ENCODE assay signal across 9 cellular contexts in genomic region chr19:18790566-18791314, GRCh38. TPM values are rescaled to one million over a fixed set of nuclear protein-coding genes. Genes with fewer than 3 reads are reported as not detected.
DNase-seq lines count a peak whose midpoint lies in the region; ATAC-seq, FAIRE-seq and TF ChIP-seq lines count a peak whose summit lies in the region.
"Had no signal": no experiment of that assay in that cellular context is flagged by ENCODE, and none has a peak within 500 bp of the region (broad histone marks: within the 10 kb centered on the region; RNA-seq: fewer than 3 reads in every experiment).

TSS of gene COMP (minus strand) at chr19:18791305. CDS start at chr19:18791269, 36 bp downstream.

- H3K4me2 ChIP-seq in GM12878 (ENCODE audit: control insufficient read depth, insufficient read depth): 0 out of 2 replicates have a peak within 1 kb of the TSS, but pooled peaks have one; percentile 17

- RAD21 ChIA-PET in GM12878 (lab: Charles Lee; ENCODE audit: unreplicated experiment): no interaction called here

- CTCF ChIA-PET in GM12878 (lab: Yijun Ruan, JAX): no interaction called here

- DNase-seq in activated T-cell treated with anti-CD3 and anti-CD28 coated beads, Interleukin-2, amount 50 U/mL, for 72 hours: no peak
- DNase-seq in activated T-cell treated with anti-CD3 and anti-CD28 coated beads, Interleukin-2, amount 50 U/mL, for 1 hour: no peak
- no peak for DNase-seq in GM12878 (ENCODE audit: low read depth, low spot score)
- DNase-seq in tibial nerve (ENCODE audit: low spot score in 2 of 2): no peak
- no peak for DNase-seq in GM03348 (ENCODE audit: low spot score)
- DNase-seq: NCI-H1436 had no signal

- TF ChIP-seq POLR2A in GM12878 (IDR thresholded peaks at IDR 0.05; ENCODE audit: low read depth, low read length) (no peak), tibial nerve (IDR thresholded peaks at IDR 0.05) (no peak)

- peak within 1 kb of the TSS; percentile 38 for H3K27ac Mint-ChIP-seq in activated T-cell treated with anti-CD3 and anti-CD28 coated beads, Interleukin-2, amount 50 U/mL, for 72 hours

- H3K9ac ChIP-seq in GM12878 (ENCODE audit: control insufficient read depth, insufficient read depth, low read length): no peak within 1 kb of the TSS

- peak within 1 kb of the TSS; percentile 73 to 88 for H3K4me3 Mint-ChIP-seq in activated T-cell treated with anti-CD3 and anti-CD28 coated beads, Interleukin-2, amount 50 U/mL, for 72 hours

- POLR2A ChIA-PET in GM12878 (lab: Charles Lee): no interaction called here

- TF ChIP-seq CTCF in GM12878 (IDR thresholded peaks at IDR 0.05 in 2 of 3, conservative IDR thresholded peaks at IDR 0.05 in 1 of 3; ENCODE audit: control insufficient read depth in 2 of 3, extremely low read depth in 1 of 3, insufficient read depth in 1 of 3, low read depth in 3 of 3, low read length in 3 of 3) (no peak), tibial nerve (IDR thresholded peaks at IDR 0.05) (no peak)

- H3K79me2 ChIP-seq in GM12878 (ENCODE audit: control insufficient read depth, insufficient read depth, low read length): no peaks in the 10 kb centered on the region

- H2AFZ ChIP-seq in GM12878 (ENCODE audit: control insufficient read depth, low read depth, low read length): no peak within 1 kb of the TSS

- BruUV-seq in GM12878 (replicated peaks; lab: Mats Ljungman, UMichigan): no TSS peak

- H3K4me1 ChIP-seq in GM12878 (ENCODE audit: control insufficient read depth, insufficient read depth, low read length): peaks cover 3% of the 10 kb centered on the region; the same call in 1 of the 2 replicates
- H3K4me1 ChIP-seq in mesodermal cell (ENCODE audit: control insufficient read depth, insufficient read depth, low read length, poor library complexity, severe bottlenecking): peaks cover 3% of the 10 kb centered on the region
- H3K4me1 ChIP-seq in tibial nerve: peaks cover 0 to 52% (median 31%) of the 10 kb centered on the region in 4 donors

- intact Hi-C loops in GM12878 (cut with micrococcal nuclease; ENCODE audit: unreplicated experiment): no loop called here

- H3K9me3 ChIP-seq in GM12878 (replicated peaks; ENCODE audit: control insufficient read depth, insufficient read depth, low read length): no peaks in the 10 kb centered on the region; the same call in 2 of the 3 replicates
- no peaks in the 10 kb centered on the region for H3K9me3 ChIP-seq in mesodermal cell (ENCODE audit: control insufficient read depth, low read length)
- no peaks in the 10 kb centered on the region for H3K9me3 ChIP-seq in tibial nerve

- FAIRE-seq in GM12878 (lab: Jason Lieb, UNC): no peak

- TF ChIP-seq EP300 in GM12878 (IDR thresholded peaks at IDR 0.05; ENCODE audit: borderline replicate concordance in 1 of 2, control insufficient read depth in 1 of 2, low read depth in 2 of 2, low read length in 2 of 2) (no peak), tibial nerve (IDR thresholded peaks at IDR 0.05) (no peak)

- peaks cover 4 to 9% of the 10 kb centered on the region in 2 donors for H3K36me3 Mint-ChIP-seq in activated T-cell treated with anti-CD3 and anti-CD28 coated beads, Interleukin-2, amount 50 U/mL, for 72 hours (ENCODE audit: insufficient read depth in 2 of 2)

- H3K27ac ChIP-seq in GM12878 (ENCODE audit: control insufficient read depth, insufficient read depth) (no peak within 1 kb of the TSS), mesodermal cell (ENCODE audit: low read depth, low read length, severe bottlenecking) (no peak within 1 kb of the TSS), tibial nerve (no peak within 1 kb of the TSS)

- no peaks in the 10 kb centered on the region for H4K20me1 ChIP-seq in GM12878 (ENCODE audit: control insufficient read depth, insufficient read depth)

- H3K27me3 Mint-ChIP-seq in activated T-cell treated with anti-CD3 and anti-CD28 coated beads, Interleukin-2, amount 50 U/mL, for 72 hours (ENCODE audit: low read depth): peaks cover 76% of the 10 kb centered on the region

- no peak for ATAC-seq in activated T-cell treated with anti-CD3 and anti-CD28 coated beads, Interleukin-2, amount 50 U/mL, for 72 hours (replicated peaks in 1 of 2)
- ATAC-seq in GM12878 (no peak), GM18861 (IDR thresholded peaks at IDR 0.05; ENCODE audit: unreplicated experiment) (no peak), HG02759 (IDR thresholded peaks at IDR 0.05; ENCODE audit: unreplicated experiment) (no peak)

- peaks cover 36% of the 10 kb centered on the region for H3K4me1 Mint-ChIP-seq in activated T-cell treated with anti-CD3 and anti-CD28 coated beads, Interleukin-2, amount 50 U/mL, for 72 hours (ENCODE audit: low read depth)

- TF ChIP-seq RAD21 in GM12878 (IDR thresholded peaks at IDR 0.05; ENCODE audit: insufficient read depth, low read depth, low read length): no peak

- SMC1A ChIA-PET in GM12878 (lab: Charles Lee; ENCODE audit: uncharacterized antibody, unreplicated experiment): no interaction called here

- H3K36me3 ChIP-seq in GM12878 (ENCODE audit: control insufficient read depth in 2 of 2, insufficient read depth in 2 of 2, low read length in 1 of 2) (no peaks in the 10 kb centered on the region), mesodermal cell (ENCODE audit: control insufficient read depth, insufficient read depth, low read length) (no peaks in the 10 kb centered on the region), tibial nerve (no peaks in the 10 kb centered on the region)

- H3K4me3 ChIP-seq in GM12878 (no peak within 1 kb of the TSS), mesodermal cell (ENCODE audit: extremely low read depth, insufficient read depth, low read length, poor library complexity, severe bottlenecking) (peak within 1 kb of the TSS; percentile 1), tibial nerve (peak within 1 kb of the TSS in 3 of 4 donors; percentile 9 to 39 (median 28))

- in situ Hi-C loops in GM12878 (cut with MboI): no loop called here

- H3K27me3 ChIP-seq in GM12878 (replicated peaks in 1 of 2; ENCODE audit: control insufficient read depth in 2 of 2, insufficient read depth in 2 of 2, low read length in 1 of 2): peaks cover 15 to 22% of the 10 kb centered on the region in 2 experiments
- H3K27me3 ChIP-seq in tibial nerve: peaks cover 3 to 96% of the 10 kb centered on the region in 2 donors

- 7% methylated on average over 49 of the region's 61 CpGs for WGBS in GM12878 (ENCODE audit: insufficient coverage, insufficient replicate concordance, low lambda C conversion rate, missing lambda C conversion rate)
- 5 to 6% methylated on average over 51 to 56 of the region's 61 CpGs for WGBS in mesodermal cell (ENCODE audit: insufficient coverage in 2 of 2), 2 experiments
- WGBS in tibial nerve, 2 donors: 4 to 6% methylated on average over 30 to 35 of the region's 61 CpGs

- no peaks in the 10 kb centered on the region for H3K9me3 Mint-ChIP-seq in activated T-cell treated with anti-CD3 and anti-CD28 coated beads, Interleukin-2, amount 50 U/mL, for 72 hours

TF ChIP-seq in GM12878, 131 proteins besides CTCF, POLR2A, EP300 and RAD21:
- TF ChIP-seq RB1 (IDR thresholded peaks at IDR 0.05; ENCODE audit: borderline replicate concordance): no peak
- TF ChIP-seq SIX5 (IDR thresholded peaks at IDR 0.05; ENCODE audit: low read depth, low read length, severe bottlenecking): no peak
- TF ChIP-seq PAX8 (IDR thresholded peaks at IDR 0.05): no peak
- no peak for TF ChIP-seq STAT3 (IDR thresholded peaks at IDR 0.05; ENCODE audit: low read depth, low read length)
- TF ChIP-seq SRF (IDR thresholded peaks at IDR 0.05; ENCODE audit: low read depth in 2 of 2, low read length in 2 of 2): no peak
- TF ChIP-seq SUZ12 (IDR thresholded peaks at IDR 0.05; ENCODE audit: unreplicated experiment): peak; percentile 72
- TF ChIP-seq CEBPB (IDR thresholded peaks at IDR 0.05; ENCODE audit: borderline replicate concordance in 1 of 2, low read depth in 2 of 2, low read length in 2 of 2): no peak
- no peak for TF ChIP-seq CHD4 (IDR thresholded peaks at IDR 0.05)
TF ChIP-seq in GM12878: peak in this region for 1.

RNA-seq across cellular contexts. Expression of gene COMP, which starts in this region (rescaled TPM):
- not detected for total RNA-seq in activated T-cell treated with anti-CD3 and anti-CD28 coated beads, Interleukin-2, amount 50 U/mL, for 72 hours
- total RNA-seq in GM12878 (2013; cell fraction: nucleolus; rRNA removed): not detected in 2 replicates
- total RNA-seq in GM12878 (2014; rRNA removed) (not detected in 2 replicates), GM12878 (2014; rRNA removed; fragmentation: Illumina TruSeq; extraction: Trizol) (not detected in 2 replicates), GM12878 (2021) (not detected in 2 replicates), tibial nerve (100 to 1,000 TPM in 1 of 4 donors, 10 to 100 TPM in 3; 14.0 to 117 (median 25.3) TPM)
- polyA plus RNA-seq in GM12878 (2011; ENCODE audit: low read depth): not detected
- polyA plus RNA-seq in GM12878 (2011; rRNA removed) (not detected in 2 replicates), GM12878 (2014; fragmentation: Illumina TruSeq; extraction: Trizol) (not detected in 2 replicates), GM12878 (2014; fragmentation: Nextera tagmentation; extraction: Ambion mirVana) (not detected), GM12878 (2014; rRNA removed) (not detected in 2 replicates), GM12878 (2016; fragmentation: Nextera tagmentation; extraction: Ambion mirVana) (under 1 TPM in 1 of 2 experiments, not detected in 1; 0.17 TPM)
- polyA plus RNA-seq in GM12878 (2011; cell fraction: cytosol; rRNA removed): 0.04 and 0.08 TPM in 2 replicates
- polyA plus RNA-seq in GM12878 (2011; cell fraction: nucleus; rRNA removed): 0.09 and 0.15 TPM in 2 replicates
- not detected in 2 replicates for polyA plus RNA-seq in GM12878 (2012)
- not detected in 2 replicates for polyA minus RNA-seq in GM12878 (2011; rRNA and poly(A)+ RNA removed)
- not detected in 2 replicates for polyA minus RNA-seq in GM12878 (2011; cell fraction: cytosol; rRNA and poly(A)+ RNA removed)
- polyA minus RNA-seq in GM12878 (2011; cell fraction: nucleus; rRNA and poly(A)+ RNA removed): not detected in 2 replicates
- polyA plus RNA-seq in mesodermal cell (2013, experiment 1 of 2): 1.5 TPM
- polyA plus RNA-seq in mesodermal cell (2013, experiment 2 of 2): 0.86 TPM

Comparison
In these comparisons a context has a peak if more than half of its experiments do, and no peak if none do; other contexts are left out.
1. RNA of gene COMP (total RNA-seq): 14.0 to 117 TPM in tibial nerve; not detected in activated T-cell treated with anti-CD3 and anti-CD28 coated beads, Interleukin-2, amount 50 U/mL, for 72 hours and not detected in GM12878; every median in the first group is over 10 times any median in the second.